1 cellular context compared by ENCODE assay signal in genomic region chr22:36506637-36507517, GRCh38.
TF ChIP-seq lines count a peak whose summit lies in the region.

TSS of gene FOXRED2 (minus strand) at chr22:36507040. CDS start at chr22:36506422, 618 bp downstream.

TF ChIP-seq in WTC11, 78 proteins besides CTCF, POLR2A, EP300 and RAD21 (continued from another document):
- peak; percentile 99 for TF ChIP-seq ARID4B (CRISPR knock-in tag; IDR thresholded peaks at IDR 0.05; ENCODE audit: borderline replicate concordance)
- TF ChIP-seq NFATC4 (CRISPR knock-in tag; IDR thresholded peaks at IDR 0.05), result no peak
- TF ChIP-seq NR2C2 (CRISPR knock-in tag; IDR thresholded peaks at IDR 0.05), result peak; percentile 80
- TF ChIP-seq SMAD3 (CRISPR knock-in tag; IDR thresholded peaks at IDR 0.05; ENCODE audit: borderline replicate concordance), result peak; percentile 74; the same call in 1 of the 2 replicates
- no peak for TF ChIP-seq GRHL2 (CRISPR knock-in tag; IDR thresholded peaks at IDR 0.05; ENCODE audit: insufficient replicate concordance, severe bottlenecking)
- TF ChIP-seq TP53 (CRISPR knock-in tag; IDR thresholded peaks at IDR 0.05), result peak; percentile 98
- TF ChIP-seq ZNF423 (CRISPR knock-in tag; IDR thresholded peaks at IDR 0.05), result no peak; the same call in 1 of the 2 replicates
- peak; percentile 89; the same call in 1 of the 2 replicates for TF ChIP-seq ZNF532 (CRISPR knock-in tag; IDR thresholded peaks at IDR 0.05; ENCODE audit: borderline replicate concordance)
- TF ChIP-seq ZSCAN18 (CRISPR knock-in tag; IDR thresholded peaks at IDR 0.05), result no peak
- TF ChIP-seq ZNF317 (CRISPR knock-in tag; IDR thresholded peaks at IDR 0.05; ENCODE audit: borderline replicate concordance, low read depth), result peak; percentile 74; the same call in 1 of the 2 replicates
- no peak for TF ChIP-seq FOXJ3 (CRISPR knock-in tag; IDR thresholded peaks at IDR 0.05; ENCODE audit: borderline replicate concordance)
- TF ChIP-seq TEAD4 (CRISPR knock-in tag; IDR thresholded peaks at IDR 0.05), result peak; percentile 62; the same call in 1 of the 2 replicates
- peak; percentile 91 for TF ChIP-seq CREB1 (CRISPR knock-in tag; IDR thresholded peaks at IDR 0.05)
- TF ChIP-seq OVOL2 (CRISPR knock-in tag; IDR thresholded peaks at IDR 0.05; ENCODE audit: borderline replicate concordance), result no peak
- peak; percentile 99 for TF ChIP-seq MAX (CRISPR knock-in tag; IDR thresholded peaks at IDR 0.05)
- TF ChIP-seq USF1 (CRISPR knock-in tag; IDR thresholded peaks at IDR 0.05), result peak; percentile 94
- peak; percentile 94 for TF ChIP-seq ATF1 (CRISPR knock-in tag; IDR thresholded peaks at IDR 0.05)
- TF ChIP-seq MXD4 (CRISPR knock-in tag; IDR thresholded peaks at IDR 0.05; ENCODE audit: borderline replicate concordance), result no peak
- TF ChIP-seq ZNF121 (CRISPR knock-in tag; IDR thresholded peaks at IDR 0.05), result peak; percentile 81
- TF ChIP-seq CREM (CRISPR knock-in tag; IDR thresholded peaks at IDR 0.05), result peak; percentile 90
- TF ChIP-seq NFE2L1 (CRISPR knock-in tag; IDR thresholded peaks at IDR 0.05), result peak; percentile 95
- peak; percentile 95 for TF ChIP-seq ZBTB43 (CRISPR knock-in tag; IDR thresholded peaks at IDR 0.05)
- TF ChIP-seq EMX1 (CRISPR knock-in tag; IDR thresholded peaks at IDR 0.05), result 0 out of 2 replicates have a peak, but pooled peaks have one; percentile 11
- TF ChIP-seq RELA (CRISPR knock-in tag; IDR thresholded peaks at IDR 0.05; ENCODE audit: borderline replicate concordance), result peak; percentile 98
- TF ChIP-seq FOXP1 (CRISPR knock-in tag; IDR thresholded peaks at IDR 0.05; ENCODE audit: borderline replicate concordance), result peak; percentile 99
- TF ChIP-seq SOX15 (CRISPR knock-in tag; IDR thresholded peaks at IDR 0.05), result no peak
- TF ChIP-seq TCF7 (CRISPR knock-in tag; IDR thresholded peaks at IDR 0.05; ENCODE audit: low read depth), result peak; percentile 96
- peak; percentile 97 for TF ChIP-seq MYBL2 (CRISPR knock-in tag; IDR thresholded peaks at IDR 0.05)
- peak; percentile 95 for TF ChIP-seq SMAD4 (CRISPR knock-in tag; IDR thresholded peaks at IDR 0.05)
- no peak for TF ChIP-seq ZNF416 (CRISPR knock-in tag; IDR thresholded peaks at IDR 0.05)
- peak; percentile 94 for TF ChIP-seq ZNF219 (CRISPR knock-in tag; IDR thresholded peaks at IDR 0.05; ENCODE audit: borderline replicate concordance)
- TF ChIP-seq ZMAT4 (CRISPR knock-in tag; IDR thresholded peaks at IDR 0.05), result no peak
- TF ChIP-seq E2F1 (CRISPR knock-in tag; IDR thresholded peaks at IDR 0.05), result peak; percentile 95
- peak; percentile 100 for TF ChIP-seq E2F5 (CRISPR knock-in tag; IDR thresholded peaks at IDR 0.05)
- peak; percentile 99 for TF ChIP-seq TEAD1 (CRISPR knock-in tag; IDR thresholded peaks at IDR 0.05)
- peak; percentile 77 for TF ChIP-seq GABPB1 (CRISPR knock-in tag; IDR thresholded peaks at IDR 0.05)
- TF ChIP-seq ZNF138 (CRISPR knock-in tag; conservative IDR thresholded peaks at IDR 0.05), result no peak; the same call in none of the 2 replicates
- TF ChIP-seq ZNF671 (CRISPR knock-in tag; IDR thresholded peaks at IDR 0.05), result no peak
- TF ChIP-seq NR3C1 (CRISPR knock-in tag; conservative IDR thresholded peaks at IDR 0.05; ENCODE audit: low read depth), result peak; percentile 96
- peak; percentile 99 for TF ChIP-seq USF2 (CRISPR knock-in tag; IDR thresholded peaks at IDR 0.05)
- TF ChIP-seq ZNF396 (CRISPR knock-in tag; IDR thresholded peaks at IDR 0.05; ENCODE audit: borderline replicate concordance), result no peak
- peak; percentile 59; the same call in 1 of the 2 replicates for TF ChIP-seq ATF3 (CRISPR knock-in tag; conservative IDR thresholded peaks at IDR 0.05)
- peak; percentile 41; the same call in 1 of the 2 replicates for TF ChIP-seq NR1H2 (CRISPR knock-in tag; IDR thresholded peaks at IDR 0.05)
